Comparison of ENCODE assay signal across 8 cellular contexts in genomic region chr10:87080621-87081020, GRCh38. TPM values are rescaled to one million over a fixed set of nuclear protein-coding genes. Genes with fewer than 3 reads are reported as not detected.
DNase-seq lines count a peak whose midpoint lies in the region; ATAC-seq and TF ChIP-seq lines count a peak whose summit lies in the region.
"Not testable (repeated sequence)": the region's sequence is repeated elsewhere in the genome, so short reads cannot be mapped to it uniquely, and the experiment has no call there.

No MANE protein-coding gene starts in this region.

- H3K4me1 ChIP-seq in RWPE2 (ENCODE audit: insufficient read depth, poor library complexity, severe bottlenecking) (peaks cover 35% of the 10 kb centered on the region), ascending aorta (peaks cover 8 to 26% of the 10 kb centered on the region in 2 donors), suprapubic skin (peaks cover 43% of the 10 kb centered on the region), thyroid gland (peaks cover 38 to 48% of the 10 kb centered on the region in 2 donors), tibial artery (peaks cover 0 to 49% (median 14%) of the 10 kb centered on the region in 4 donors), vagina (peaks cover 37% of the 10 kb centered on the region)
- not testable (repeated sequence) for H3K4me1 ChIP-seq in breast epithelium

- not testable (repeated sequence) for ATAC-seq in RWPE2 (ENCODE audit: low read depth)

- DNase-seq in RWPE2 (ENCODE audit: low spot score); ascending aorta (ENCODE audit: low spot score in 2 of 2); breast epithelium (ENCODE audit: low spot score in 2 of 2); coronary artery (ENCODE audit: low spot score); suprapubic skin (ENCODE audit: low spot score in 2 of 2); thyroid gland; tibial artery; vagina (ENCODE audit: extremely low spot score in 2 of 2): not testable (repeated sequence)

- not testable (repeated sequence) for H3K9me3 ChIP-seq in RWPE2 (ENCODE audit: severe bottlenecking); ascending aorta; breast epithelium; suprapubic skin; thyroid gland; tibial artery; vagina

- H3K36me3 ChIP-seq in RWPE2 (ENCODE audit: low read depth), result peaks cover 13% of the 10 kb centered on the region
- not testable (repeated sequence) for H3K36me3 ChIP-seq in ascending aorta, breast epithelium, suprapubic skin, thyroid gland, tibial artery, vagina

- whole genome bisulfite sequencing in suprapubic skin, result no CpG with 5 or more reads among the region's 31 CpGs
- 80% methylated on average over 1 of the region's 31 CpGs; no CpG with 5 or more reads in 1 of the 2 donors for WGBS in thyroid gland, 2 donors

- TF ChIP-seq CTCF in RWPE2 (IDR thresholded peaks at IDR 0.05; ENCODE audit: poor library complexity, severe bottlenecking); ascending aorta (IDR thresholded peaks at IDR 0.05); breast epithelium (IDR thresholded peaks at IDR 0.05); coronary artery (IDR thresholded peaks at IDR 0.05); suprapubic skin (IDR thresholded peaks at IDR 0.05); thyroid gland (IDR thresholded peaks at IDR 0.05); tibial artery (IDR thresholded peaks at IDR 0.05); vagina (IDR thresholded peaks at IDR 0.05): not testable (repeated sequence)

- TF ChIP-seq EP300 in suprapubic skin (IDR thresholded peaks at IDR 0.05), result not testable (repeated sequence)

- intact Hi-C loops in ascending aorta (cut with DNase I); breast epithelium (cut with DNase I; ENCODE audit: low total_unique reads); thyroid gland (cut with DNase I); tibial artery (cut with DNase I; ENCODE audit: low total_unique reads); vagina (cut with DNase I): not testable (repeated sequence)

- H3K27ac ChIP-seq in RWPE2 (ENCODE audit: poor library complexity, severe bottlenecking) (peak overlapping the region; percentile 81), ascending aorta (peak overlapping the region; percentile 59 to 69), breast epithelium (peak overlapping the region; percentile 64 to 66), coronary artery (peak overlapping the region; percentile 50 to 82), suprapubic skin (peak overlapping the region; percentile 84), thyroid gland (peak overlapping the region in 2 of 3 donors; percentile 71 to 87), tibial artery (peak overlapping the region; percentile 39 to 47), vagina (peak overlapping the region; percentile 66)

- not testable (repeated sequence) for TF ChIP-seq POLR2A in breast epithelium (IDR thresholded peaks at IDR 0.05); suprapubic skin (IDR thresholded peaks at IDR 0.05); thyroid gland (IDR thresholded peaks at IDR 0.05); vagina (IDR thresholded peaks at IDR 0.05)

- H3K4me3 ChIP-seq in RWPE2 (ENCODE audit: severe bottlenecking); ascending aorta; breast epithelium; coronary artery; suprapubic skin; thyroid gland (replicated peaks in 1 of 3); tibial artery; vagina: not testable (repeated sequence)

- H3K27me3 ChIP-seq in RWPE2 (ENCODE audit: insufficient read depth, poor library complexity, severe bottlenecking); ascending aorta; breast epithelium; suprapubic skin; thyroid gland; tibial artery; vagina: not testable (repeated sequence)

RNA-seq across cellular contexts. Expression of gene GLUD1, which starts 14.0 kb away (rescaled TPM):
- 134 TPM for total RNA-seq in ascending aorta
- 100 to 1,000 TPM; 171 to 210 (median 174) TPM for total RNA-seq in breast epithelium
- 100 to 1,000 TPM; 160 to 187 (median 174) TPM for total RNA-seq in suprapubic skin
- 100 to 1,000 TPM; 154 to 199 (median 157) TPM for total RNA-seq in thyroid gland
- total RNA-seq in vagina, result 133 TPM

RNA-seq across cellular contexts. Expression of gene SHLD2, which starts 14.4 kb away (rescaled TPM):
- total RNA-seq in ascending aorta, result 19.7 TPM
- total RNA-seq in breast epithelium, result 10 to 100 TPM; 35.1 to 36.7 (median 35.7) TPM
- total RNA-seq in suprapubic skin, result 10 to 100 TPM; 18.0 to 36.1 (median 20.8) TPM
- total RNA-seq in thyroid gland, result 10 to 100 TPM; 60.8 to 71.9 (median 63.6) TPM
- total RNA-seq in vagina, result 27.5 TPM
